Comparison of ENCODE assay signal across 20 cellular contexts in the genomic region with DNA sequence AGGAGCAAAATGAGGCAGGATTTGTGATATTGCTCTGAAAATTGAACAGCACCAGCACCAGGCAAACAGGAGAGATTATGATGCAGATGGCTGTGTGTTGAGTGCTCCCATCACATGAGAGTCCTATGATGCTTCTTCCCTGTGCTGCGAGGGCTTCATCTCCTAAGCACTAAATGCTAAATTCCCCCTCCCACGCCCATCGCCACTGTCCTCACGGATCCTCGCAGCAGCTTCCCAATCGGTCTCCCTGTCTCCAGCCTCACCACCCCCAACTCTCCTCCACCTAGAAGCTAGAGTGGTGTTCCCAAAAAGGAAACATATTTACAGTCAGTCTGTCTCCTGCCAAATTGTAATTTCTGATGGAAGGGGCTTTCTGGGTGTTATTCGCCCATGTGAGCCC. TPM values are rescaled to one million over a fixed set of nuclear protein-coding genes. Genes with fewer than 3 reads are reported as not detected.
DNase-seq lines count a peak whose midpoint lies in the region; ATAC-seq and TF ChIP-seq lines count a peak whose summit lies in the region.
"Had no signal": no experiment of that assay in that cellular context is flagged by ENCODE, and none has a peak within 500 bp of the region (broad histone marks: within the 10 kb centered on the region; RNA-seq: fewer than 3 reads in every experiment).

No MANE protein-coding gene starts in this region.

- H3K4me1 Mint-ChIP-seq in neural crest cell (peaks cover 23% of the 10 kb centered on the region), progenitor cell of endocrine pancreas (ENCODE audit: low read depth) (peaks cover 16% of the 10 kb centered on the region)
- H3K4me1 Mint-ChIP-seq: CD14-positive monocyte had no signal

- DNase-seq in Ammon's horn (ENCODE audit: low spot score) (peak; percentile 22), neural crest cell (ENCODE audit: low read depth, low spot score) (no peak), progenitor cell of endocrine pancreas (ENCODE audit: low spot score, unreplicated experiment) (no peak), SW 1271 (lab: John Stamatoyannopoulos, UW) (no peak), HCEC 1CT (no peak)
- DNase-seq in activated T-cell treated with anti-CD3 and anti-CD28 coated beads, Interleukin-2, amount 50 U/mL, for 48 hours = no peak
- DNase-seq: BE2C; Calu3; CD4-positive, alpha-beta T cell; COR-L47; DMS53; DMS79 treated with DMSO at 0.1 percent for 48 hours; GF-D8; GOT3 had no signal

- H3K9me3 Mint-ChIP-seq in neural crest cell (peaks cover 10% of the 10 kb centered on the region), progenitor cell of endocrine pancreas (ENCODE audit: low read depth) (peaks cover 8% of the 10 kb centered on the region)

- H3K4me3 Mint-ChIP-seq in neural crest cell (peak overlapping the region; percentile 38), progenitor cell of endocrine pancreas (ENCODE audit: low read depth) (no peak overlapping the region)
- H3K4me3 Mint-ChIP-seq: CD14-positive monocyte; CD4-positive, alpha-beta T cell had no signal

- TF ChIP-seq CTCF in neural crest cell (conservative IDR thresholded peaks at IDR 0.05) (no peak), progenitor cell of endocrine pancreas (IDR thresholded peaks at IDR 0.05; ENCODE audit: unreplicated experiment) (no peak)

- no peak for ATAC-seq in HG03460 (IDR thresholded peaks at IDR 0.05; ENCODE audit: unreplicated experiment)

- H3K27ac Mint-ChIP-seq in neural crest cell (ENCODE audit: unreplicated experiment) (no peak overlapping the region), progenitor cell of endocrine pancreas (peak overlapping the region; percentile 53)
- H3K27ac Mint-ChIP-seq: CD14-positive monocyte; CD4-positive, alpha-beta T cell had no signal

- H3K36me3 Mint-ChIP-seq in neural crest cell (ENCODE audit: low read depth) (peaks cover 9% of the 10 kb centered on the region), progenitor cell of endocrine pancreas (ENCODE audit: insufficient read depth) (peaks cover 3% of the 10 kb centered on the region)
- H3K36me3 Mint-ChIP-seq: CD14-positive monocyte had no signal

- H3K27me3 Mint-ChIP-seq in neural crest cell (ENCODE audit: low read depth) = peaks cover 26% of the 10 kb centered on the region
- H3K27me3 Mint-ChIP-seq in progenitor cell of endocrine pancreas = peaks cover 41% of the 10 kb centered on the region

- peak overlapping the region; percentile 39 for H3K27ac ChIP-seq in cingulate gyrus (ENCODE audit: low read depth, low read length)
- H3K27ac ChIP-seq: 22Rv1; BLaER1 treated with 17β-estradiol and CSF1 and Interleukin-3, amounts not matched to agents 10 nM and 100 nM had no signal

RNA-seq across cellular contexts. Expression of a gene that starts 4.9 kb away (rescaled TPM):
- total RNA-seq in neural crest cell (16.9 and 17.4 TPM in 2 replicates), progenitor cell of endocrine pancreas (13.4 and 15.6 TPM in 2 replicates)
- total RNA-seq: G401 had no signal
